Comparison of ENCODE assay signal across 1 cellular context in genomic region chr7:132108553-132108952, GRCh38.
TF ChIP-seq lines count a peak whose summit lies in the region.

No MANE protein-coding gene starts in this region.

TF ChIP-seq in H1, 55 proteins besides CTCF, POLR2A, EP300 and RAD21:
- TF ChIP-seq NANOG (IDR thresholded peaks at IDR 0.05; ENCODE audit: insufficient read depth, low read depth, low read length, poor library complexity, severe bottlenecking) (no peak), SRF (IDR thresholded peaks at IDR 0.05; ENCODE audit: low read depth, low read length) (peak; percentile 51; the same call in 1 of the 2 replicates)
